In the genomic region with DNA sequence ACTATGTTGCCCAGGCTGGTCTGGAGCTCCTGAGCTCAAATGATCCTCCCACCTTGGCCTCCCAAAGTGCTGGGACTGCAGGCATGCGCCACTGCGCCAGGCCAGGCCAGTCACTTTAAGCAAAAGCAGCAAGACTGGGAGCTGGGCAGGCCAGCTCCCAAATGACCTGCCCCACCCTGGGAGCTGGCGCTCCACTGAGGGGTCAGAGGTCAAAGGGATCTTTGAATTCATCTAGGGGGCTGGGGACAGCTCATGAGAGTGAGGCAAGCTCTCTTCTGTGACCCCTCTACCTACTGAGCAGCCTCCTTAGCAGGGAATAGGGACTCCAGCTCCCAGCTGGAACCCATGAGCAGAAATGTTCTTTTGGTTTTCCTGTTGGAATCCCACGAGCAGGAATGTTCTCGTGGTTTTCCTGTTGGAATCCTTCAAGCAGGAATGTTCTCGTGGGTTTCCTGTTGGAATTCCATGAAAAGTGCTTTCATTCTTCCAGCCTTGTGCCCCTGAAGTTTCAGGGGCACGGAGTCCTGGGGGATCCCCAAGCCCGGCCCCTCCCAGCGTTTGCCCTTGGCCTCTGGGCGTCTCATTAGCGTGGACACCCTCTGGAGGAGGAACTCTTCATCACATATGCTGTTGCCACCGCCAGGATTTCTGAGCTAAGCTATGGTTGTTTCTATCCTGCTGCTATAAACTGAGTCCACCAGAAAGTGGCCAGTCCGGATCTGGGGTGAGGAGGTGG, we compare ENCODE assay signal across 2 cellular contexts.
TF ChIP-seq lines count a peak whose summit lies in the region.

No MANE protein-coding gene starts in this region.

TF ChIP-seq in SK-N-SH, 30 proteins besides CTCF, POLR2A, EP300 and RAD21:
- TF ChIP-seq, protein P1, sequence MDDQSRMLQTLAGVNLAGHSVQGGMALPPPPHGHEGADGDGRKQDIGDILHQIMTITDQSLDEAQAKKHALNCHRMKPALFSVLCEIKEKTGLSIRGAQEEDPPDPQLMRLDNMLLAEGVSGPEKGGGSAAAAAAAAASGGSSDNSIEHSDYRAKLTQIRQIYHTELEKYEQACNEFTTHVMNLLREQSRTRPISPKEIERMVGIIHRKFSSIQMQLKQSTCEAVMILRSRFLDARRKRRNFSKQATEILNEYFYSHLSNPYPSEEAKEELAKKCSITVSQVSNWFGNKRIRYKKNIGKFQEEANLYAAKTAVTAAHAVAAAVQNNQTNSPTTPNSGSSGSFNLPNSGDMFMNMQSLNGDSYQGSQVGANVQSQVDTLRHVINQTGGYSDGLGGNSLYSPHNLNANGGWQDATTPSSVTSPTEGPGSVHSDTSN (IDR thresholded peaks at IDR 0.05) = 0 out of 2 replicates have a peak, but pooled peaks have one; percentile 8
- TF ChIP-seq RXRA (IDR thresholded peaks at IDR 0.05; ENCODE audit: borderline replicate concordance, low read depth) = peak; percentile 20; the same call in 1 of the 2 replicates
- TF ChIP-seq NFIC (IDR thresholded peaks at IDR 0.05; ENCODE audit: borderline replicate concordance) = peak; percentile 32; the same call in 1 of the 2 replicates
- TF ChIP-seq SIN3A (IDR thresholded peaks at IDR 0.05; ENCODE audit: borderline replicate concordance, low read depth, low read length) = no peak
- TF ChIP-seq, protein P2, sequence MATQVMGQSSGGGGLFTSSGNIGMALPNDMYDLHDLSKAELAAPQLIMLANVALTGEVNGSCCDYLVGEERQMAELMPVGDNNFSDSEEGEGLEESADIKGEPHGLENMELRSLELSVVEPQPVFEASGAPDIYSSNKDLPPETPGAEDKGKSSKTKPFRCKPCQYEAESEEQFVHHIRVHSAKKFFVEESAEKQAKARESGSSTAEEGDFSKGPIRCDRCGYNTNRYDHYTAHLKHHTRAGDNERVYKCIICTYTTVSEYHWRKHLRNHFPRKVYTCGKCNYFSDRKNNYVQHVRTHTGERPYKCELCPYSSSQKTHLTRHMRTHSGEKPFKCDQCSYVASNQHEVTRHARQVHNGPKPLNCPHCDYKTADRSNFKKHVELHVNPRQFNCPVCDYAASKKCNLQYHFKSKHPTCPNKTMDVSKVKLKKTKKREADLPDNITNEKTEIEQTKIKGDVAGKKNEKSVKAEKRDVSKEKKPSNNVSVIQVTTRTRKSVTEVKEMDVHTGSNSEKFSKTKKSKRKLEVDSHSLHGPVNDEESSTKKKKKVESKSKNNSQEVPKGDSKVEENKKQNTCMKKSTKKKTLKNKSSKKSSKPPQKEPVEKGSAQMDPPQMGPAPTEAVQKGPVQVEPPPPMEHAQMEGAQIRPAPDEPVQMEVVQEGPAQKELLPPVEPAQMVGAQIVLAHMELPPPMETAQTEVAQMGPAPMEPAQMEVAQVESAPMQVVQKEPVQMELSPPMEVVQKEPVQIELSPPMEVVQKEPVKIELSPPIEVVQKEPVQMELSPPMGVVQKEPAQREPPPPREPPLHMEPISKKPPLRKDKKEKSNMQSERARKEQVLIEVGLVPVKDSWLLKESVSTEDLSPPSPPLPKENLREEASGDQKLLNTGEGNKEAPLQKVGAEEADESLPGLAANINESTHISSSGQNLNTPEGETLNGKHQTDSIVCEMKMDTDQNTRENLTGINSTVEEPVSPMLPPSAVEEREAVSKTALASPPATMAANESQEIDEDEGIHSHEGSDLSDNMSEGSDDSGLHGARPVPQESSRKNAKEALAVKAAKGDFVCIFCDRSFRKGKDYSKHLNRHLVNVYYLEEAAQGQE (IDR thresholded peaks at IDR 0.05; ENCODE audit: low read depth, low read length) = peak; percentile 81
- TF ChIP-seq, protein P3, sequence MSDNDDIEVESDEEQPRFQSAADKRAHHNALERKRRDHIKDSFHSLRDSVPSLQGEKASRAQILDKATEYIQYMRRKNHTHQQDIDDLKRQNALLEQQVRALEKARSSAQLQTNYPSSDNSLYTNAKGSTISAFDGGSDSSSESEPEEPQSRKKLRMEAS (IDR thresholded peaks at IDR 0.05; ENCODE audit: low read depth) = peak; percentile 39; the same call in 1 of the 2 replicates
- TF ChIP-seq TCF12 (IDR thresholded peaks at IDR 0.05) = peak; percentile 64; the same call in 1 of the 2 replicates
- TF ChIP-seq, protein P4, sequence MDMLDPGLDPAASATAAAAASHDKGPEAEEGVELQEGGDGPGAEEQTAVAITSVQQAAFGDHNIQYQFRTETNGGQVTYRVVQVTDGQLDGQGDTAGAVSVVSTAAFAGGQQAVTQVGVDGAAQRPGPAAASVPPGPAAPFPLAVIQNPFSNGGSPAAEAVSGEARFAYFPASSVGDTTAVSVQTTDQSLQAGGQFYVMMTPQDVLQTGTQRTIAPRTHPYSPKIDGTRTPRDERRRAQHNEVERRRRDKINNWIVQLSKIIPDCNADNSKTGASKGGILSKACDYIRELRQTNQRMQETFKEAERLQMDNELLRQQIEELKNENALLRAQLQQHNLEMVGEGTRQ (IDR thresholded peaks at IDR 0.05; ENCODE audit: borderline replicate concordance, low read depth, low read length) = no peak
- TF ChIP-seq TEAD4 (IDR thresholded peaks at IDR 0.05; ENCODE audit: borderline replicate concordance, insufficient read depth) = peak; percentile 75; the same call in 1 of the 2 replicates

TF ChIP-seq in endothelial cell of umbilical vein, 7 proteins besides CTCF, POLR2A, EP300 and RAD21 (continued from another document):
- TF ChIP-seq EZH2 (IDR thresholded peaks at IDR 0.05; ENCODE audit: borderline replicate concordance, low read depth, low read length, severe bottlenecking) (no peak), GATA2 (IDR thresholded peaks at IDR 0.05; ENCODE audit: insufficient read depth, insufficient read length, low read depth, low read length) (no peak), FOS (IDR thresholded peaks at IDR 0.05; ENCODE audit: borderline replicate concordance, insufficient read depth, low read length) (no peak), MYC (IDR thresholded peaks at IDR 0.05; ENCODE audit: low read depth, low read length) (no peak)
TF ChIP-seq in endothelial cell of umbilical vein: peak in this region for 1.
